Comparison of ENCODE assay signal across 2 cellular contexts in the genomic region with DNA sequence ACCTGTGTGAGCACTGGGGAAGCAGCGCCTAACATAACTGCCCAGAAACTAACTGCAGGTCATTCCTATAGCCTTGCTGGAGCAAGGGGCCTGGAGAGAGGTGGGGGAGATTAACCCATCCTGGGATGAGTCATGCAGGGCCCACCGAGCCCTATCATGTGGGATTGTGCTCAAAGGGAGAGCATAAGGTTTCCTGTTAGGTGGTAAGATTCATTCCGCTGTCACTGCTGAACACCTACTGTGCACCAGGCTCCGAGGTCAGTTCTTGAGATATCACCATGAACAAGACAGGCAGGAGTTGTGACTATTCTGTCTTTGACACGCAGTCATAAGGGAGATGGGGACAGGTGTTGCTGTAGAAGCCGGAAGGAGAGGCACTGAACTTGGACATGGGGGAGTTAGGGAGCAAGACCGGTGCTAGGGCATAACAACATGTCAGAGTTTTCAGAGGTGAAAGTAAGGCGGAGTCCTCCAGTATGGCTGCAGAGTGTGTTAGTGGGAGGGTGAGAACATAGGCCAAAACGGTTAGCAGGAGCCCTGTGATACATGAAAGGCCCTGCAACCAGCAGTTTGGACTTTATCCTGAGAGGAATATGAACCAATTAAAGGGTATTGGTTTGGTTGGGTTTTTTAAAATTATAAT.
TF ChIP-seq lines count a peak whose summit lies in the region.

No MANE protein-coding gene starts in this region.

TF ChIP-seq in SK-N-SH, 30 proteins besides CTCF, POLR2A, EP300 and RAD21 (continued from another document):
- TF ChIP-seq, protein P1, sequence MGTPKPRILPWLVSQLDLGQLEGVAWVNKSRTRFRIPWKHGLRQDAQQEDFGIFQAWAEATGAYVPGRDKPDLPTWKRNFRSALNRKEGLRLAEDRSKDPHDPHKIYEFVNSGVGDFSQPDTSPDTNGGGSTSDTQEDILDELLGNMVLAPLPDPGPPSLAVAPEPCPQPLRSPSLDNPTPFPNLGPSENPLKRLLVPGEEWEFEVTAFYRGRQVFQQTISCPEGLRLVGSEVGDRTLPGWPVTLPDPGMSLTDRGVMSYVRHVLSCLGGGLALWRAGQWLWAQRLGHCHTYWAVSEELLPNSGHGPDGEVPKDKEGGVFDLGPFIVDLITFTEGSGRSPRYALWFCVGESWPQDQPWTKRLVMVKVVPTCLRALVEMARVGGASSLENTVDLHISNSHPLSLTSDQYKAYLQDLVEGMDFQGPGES (IDR thresholded peaks at IDR 0.05; ENCODE audit: low read depth, low read length): no peak
- TF ChIP-seq TEAD4 (IDR thresholded peaks at IDR 0.05; ENCODE audit: borderline replicate concordance, insufficient read depth) (no peak), ELF1 (IDR thresholded peaks at IDR 0.05) (no peak), NRF1 (IDR thresholded peaks at IDR 0.05; ENCODE audit: low read depth, low read length) (no peak), JUND (IDR thresholded peaks at IDR 0.05) (no peak), CHD2 (IDR thresholded peaks at IDR 0.05; ENCODE audit: low read length, partially characterized antibody) (no peak), FOSL2 (IDR thresholded peaks at IDR 0.05; ENCODE audit: borderline replicate concordance, low read depth) (no peak), FOXM1 (IDR thresholded peaks at IDR 0.05; ENCODE audit: low read depth) (no peak), RXRA (IDR thresholded peaks at IDR 0.05; ENCODE audit: borderline replicate concordance, low read depth) (no peak), MXI1 (IDR thresholded peaks at IDR 0.05; ENCODE audit: low read depth, low read length) (no peak), TAF1 (IDR thresholded peaks at IDR 0.05; ENCODE audit: borderline replicate concordance, low read depth, low read length) (no peak), RCOR1 (IDR thresholded peaks at IDR 0.05; ENCODE audit: low read length) (no peak), SIN3A (IDR thresholded peaks at IDR 0.05; ENCODE audit: borderline replicate concordance, low read depth, low read length) (no peak), GABPA (IDR thresholded peaks at IDR 0.05; ENCODE audit: low read depth) (no peak), YY1 (IDR thresholded peaks at IDR 0.05; ENCODE audit: low read depth) (no peak)
- TF ChIP-seq, protein P2, sequence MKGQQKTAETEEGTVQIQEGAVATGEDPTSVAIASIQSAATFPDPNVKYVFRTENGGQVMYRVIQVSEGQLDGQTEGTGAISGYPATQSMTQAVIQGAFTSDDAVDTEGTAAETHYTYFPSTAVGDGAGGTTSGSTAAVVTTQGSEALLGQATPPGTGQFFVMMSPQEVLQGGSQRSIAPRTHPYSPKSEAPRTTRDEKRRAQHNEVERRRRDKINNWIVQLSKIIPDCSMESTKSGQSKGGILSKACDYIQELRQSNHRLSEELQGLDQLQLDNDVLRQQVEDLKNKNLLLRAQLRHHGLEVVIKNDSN (IDR thresholded peaks at IDR 0.05; ENCODE audit: borderline replicate concordance, low read depth): no peak
- TF ChIP-seq, protein P3, sequence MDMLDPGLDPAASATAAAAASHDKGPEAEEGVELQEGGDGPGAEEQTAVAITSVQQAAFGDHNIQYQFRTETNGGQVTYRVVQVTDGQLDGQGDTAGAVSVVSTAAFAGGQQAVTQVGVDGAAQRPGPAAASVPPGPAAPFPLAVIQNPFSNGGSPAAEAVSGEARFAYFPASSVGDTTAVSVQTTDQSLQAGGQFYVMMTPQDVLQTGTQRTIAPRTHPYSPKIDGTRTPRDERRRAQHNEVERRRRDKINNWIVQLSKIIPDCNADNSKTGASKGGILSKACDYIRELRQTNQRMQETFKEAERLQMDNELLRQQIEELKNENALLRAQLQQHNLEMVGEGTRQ (IDR thresholded peaks at IDR 0.05; ENCODE audit: borderline replicate concordance, low read depth, low read length): no peak
- TF ChIP-seq, protein P4, sequence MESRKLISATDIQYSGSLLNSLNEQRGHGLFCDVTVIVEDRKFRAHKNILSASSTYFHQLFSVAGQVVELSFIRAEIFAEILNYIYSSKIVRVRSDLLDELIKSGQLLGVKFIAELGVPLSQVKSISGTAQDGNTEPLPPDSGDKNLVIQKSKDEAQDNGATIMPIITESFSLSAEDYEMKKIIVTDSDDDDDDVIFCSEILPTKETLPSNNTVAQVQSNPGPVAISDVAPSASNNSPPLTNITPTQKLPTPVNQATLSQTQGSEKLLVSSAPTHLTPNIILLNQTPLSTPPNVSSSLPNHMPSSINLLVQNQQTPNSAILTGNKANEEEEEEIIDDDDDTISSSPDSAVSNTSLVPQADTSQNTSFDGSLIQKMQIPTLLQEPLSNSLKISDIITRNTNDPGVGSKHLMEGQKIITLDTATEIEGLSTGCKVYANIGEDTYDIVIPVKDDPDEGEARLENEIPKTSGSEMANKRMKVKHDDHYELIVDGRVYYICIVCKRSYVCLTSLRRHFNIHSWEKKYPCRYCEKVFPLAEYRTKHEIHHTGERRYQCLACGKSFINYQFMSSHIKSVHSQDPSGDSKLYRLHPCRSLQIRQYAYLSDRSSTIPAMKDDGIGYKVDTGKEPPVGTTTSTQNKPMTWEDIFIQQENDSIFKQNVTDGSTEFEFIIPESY (IDR thresholded peaks at IDR 0.05; ENCODE audit: borderline replicate concordance, low read depth): no peak

TF ChIP-seq in SK-N-SH treated with all-trans-retinoic acid at 6 μM for 48 hours, 23 proteins besides CTCF, POLR2A, EP300 and RAD21 (continued from another document):
- TF ChIP-seq ZNF8 (CRISPR knock-in tag; IDR thresholded peaks at IDR 0.05) (no peak), OSR1 (CRISPR knock-in tag; IDR thresholded peaks at IDR 0.05) (no peak), ISL1 (CRISPR knock-in tag; IDR thresholded peaks at IDR 0.05) (no peak), ZC3H10 (CRISPR knock-in tag; IDR thresholded peaks at IDR 0.05) (no peak), TCF4 (CRISPR knock-in tag; IDR thresholded peaks at IDR 0.05; ENCODE audit: borderline replicate concordance) (no peak), SNAI2 (CRISPR knock-in tag; IDR thresholded peaks at IDR 0.05) (no peak), PPARA (CRISPR knock-in tag; IDR thresholded peaks at IDR 0.05; ENCODE audit: borderline replicate concordance) (no peak)
- TF ChIP-seq, protein P5, sequence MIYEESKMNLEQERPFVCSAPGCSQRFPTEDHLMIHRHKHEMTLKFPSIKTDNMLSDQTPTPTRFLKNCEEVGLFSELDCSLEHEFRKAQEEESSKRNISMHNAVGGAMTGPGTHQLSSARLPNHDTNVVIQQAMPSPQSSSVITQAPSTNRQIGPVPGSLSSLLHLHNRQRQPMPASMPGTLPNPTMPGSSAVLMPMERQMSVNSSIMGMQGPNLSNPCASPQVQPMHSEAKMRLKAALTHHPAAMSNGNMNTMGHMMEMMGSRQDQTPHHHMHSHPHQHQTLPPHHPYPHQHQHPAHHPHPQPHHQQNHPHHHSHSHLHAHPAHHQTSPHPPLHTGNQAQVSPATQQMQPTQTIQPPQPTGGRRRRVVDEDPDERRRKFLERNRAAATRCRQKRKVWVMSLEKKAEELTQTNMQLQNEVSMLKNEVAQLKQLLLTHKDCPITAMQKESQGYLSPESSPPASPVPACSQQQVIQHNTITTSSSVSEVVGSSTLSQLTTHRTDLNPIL (CRISPR knock-in tag; IDR thresholded peaks at IDR 0.05; ENCODE audit: low read depth): no peak
- TF ChIP-seq, protein P6, sequence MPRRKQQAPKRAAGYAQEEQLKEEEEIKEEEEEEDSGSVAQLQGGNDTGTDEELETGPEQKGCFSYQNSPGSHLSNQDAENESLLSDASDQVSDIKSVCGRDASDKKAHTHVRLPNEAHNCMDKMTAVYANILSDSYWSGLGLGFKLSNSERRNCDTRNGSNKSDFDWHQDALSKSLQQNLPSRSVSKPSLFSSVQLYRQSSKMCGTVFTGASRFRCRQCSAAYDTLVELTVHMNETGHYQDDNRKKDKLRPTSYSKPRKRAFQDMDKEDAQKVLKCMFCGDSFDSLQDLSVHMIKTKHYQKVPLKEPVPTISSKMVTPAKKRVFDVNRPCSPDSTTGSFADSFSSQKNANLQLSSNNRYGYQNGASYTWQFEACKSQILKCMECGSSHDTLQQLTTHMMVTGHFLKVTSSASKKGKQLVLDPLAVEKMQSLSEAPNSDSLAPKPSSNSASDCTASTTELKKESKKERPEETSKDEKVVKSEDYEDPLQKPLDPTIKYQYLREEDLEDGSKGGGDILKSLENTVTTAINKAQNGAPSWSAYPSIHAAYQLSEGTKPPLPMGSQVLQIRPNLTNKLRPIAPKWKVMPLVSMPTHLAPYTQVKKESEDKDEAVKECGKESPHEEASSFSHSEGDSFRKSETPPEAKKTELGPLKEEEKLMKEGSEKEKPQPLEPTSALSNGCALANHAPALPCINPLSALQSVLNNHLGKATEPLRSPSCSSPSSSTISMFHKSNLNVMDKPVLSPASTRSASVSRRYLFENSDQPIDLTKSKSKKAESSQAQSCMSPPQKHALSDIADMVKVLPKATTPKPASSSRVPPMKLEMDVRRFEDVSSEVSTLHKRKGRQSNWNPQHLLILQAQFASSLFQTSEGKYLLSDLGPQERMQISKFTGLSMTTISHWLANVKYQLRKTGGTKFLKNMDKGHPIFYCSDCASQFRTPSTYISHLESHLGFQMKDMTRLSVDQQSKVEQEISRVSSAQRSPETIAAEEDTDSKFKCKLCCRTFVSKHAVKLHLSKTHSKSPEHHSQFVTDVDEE (CRISPR knock-in tag; IDR thresholded peaks at IDR 0.05): no peak
- TF ChIP-seq, protein P7, sequence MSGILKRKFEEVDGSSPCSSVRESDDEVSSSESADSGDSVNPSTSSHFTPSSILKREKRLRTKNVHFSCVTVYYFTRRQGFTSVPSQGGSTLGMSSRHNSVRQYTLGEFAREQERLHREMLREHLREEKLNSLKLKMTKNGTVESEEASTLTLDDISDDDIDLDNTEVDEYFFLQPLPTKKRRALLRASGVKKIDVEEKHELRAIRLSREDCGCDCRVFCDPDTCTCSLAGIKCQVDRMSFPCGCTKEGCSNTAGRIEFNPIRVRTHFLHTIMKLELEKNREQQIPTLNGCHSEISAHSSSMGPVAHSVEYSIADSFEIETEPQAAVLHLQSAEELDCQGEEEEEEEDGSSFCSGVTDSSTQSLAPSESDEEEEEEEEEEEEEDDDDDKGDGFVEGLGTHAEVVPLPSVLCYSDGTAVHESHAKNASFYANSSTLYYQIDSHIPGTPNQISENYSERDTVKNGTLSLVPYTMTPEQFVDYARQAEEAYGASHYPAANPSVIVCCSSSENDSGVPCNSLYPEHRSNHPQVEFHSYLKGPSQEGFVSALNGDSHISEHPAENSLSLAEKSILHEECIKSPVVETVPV (CRISPR knock-in tag; IDR thresholded peaks at IDR 0.05): no peak
TF ChIP-seq in SK-N-SH treated with all-trans-retinoic acid at 6 μM for 48 hours: peak in this region for 0.
